19 cellular contexts compared by ENCODE assay signal in the genomic region with DNA sequence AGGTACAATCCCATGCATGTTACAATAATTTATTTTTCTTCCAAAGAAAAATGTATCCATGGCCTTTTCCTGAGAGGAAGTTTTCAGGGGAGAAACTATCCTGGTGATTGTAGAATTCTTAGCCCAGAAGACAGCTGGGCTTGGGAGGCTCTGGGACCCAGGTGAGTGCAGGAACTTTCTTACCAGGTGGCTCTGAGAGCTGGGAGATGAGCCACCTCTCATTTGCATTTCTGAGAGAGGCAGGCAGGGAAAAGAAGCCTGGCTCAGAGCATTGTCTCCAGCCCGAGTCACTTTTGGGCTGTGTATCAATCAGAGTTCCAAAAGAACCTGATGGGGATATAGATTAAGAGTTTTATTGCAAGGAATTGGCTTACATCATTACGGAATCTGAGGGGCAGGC.
"Had no signal": no experiment of that assay in that cellular context is flagged by ENCODE, and none has a peak within 500 bp of the region (broad histone marks: within the 10 kb centered on the region; RNA-seq: fewer than 3 reads in every experiment).

No MANE protein-coding gene starts in this region.

- ATAC-seq: activated T-cell treated with anti-CD3 and anti-CD28 coated beads, Interleukin-2, amount 50 U/mL, for 72 hours; naive thymus-derived CD4-positive, alpha-beta T cell; pancreas; right lobe of liver had no signal

- H3K27me3 ChIP-seq: brain microvascular endothelial cell, colonic mucosa, neutrophil, pancreas, right lobe of liver, upper lobe of left lung had no signal

- H3K27ac ChIP-seq: brain microvascular endothelial cell, colonic mucosa, neutrophil, pancreas, right lobe of liver, thoracic aorta, upper lobe of left lung had no signal

- H3K9me3 ChIP-seq: colonic mucosa, neutrophil, pancreas, right lobe of liver, thoracic aorta, upper lobe of left lung had no signal

- H3K4me1 ChIP-seq: colonic mucosa, pancreas, right lobe of liver, upper lobe of left lung had no signal

- H3K4me3 ChIP-seq: colonic mucosa, pancreas, right lobe of liver, smooth muscle cell, thoracic aorta, upper lobe of left lung had no signal

- DNase-seq: activated CD4-positive, alpha-beta T cell treated with anti-CD3 and anti-CD28 coated beads, Interleukin-2, amount 50 U/mL, for 1 hour; activated CD4-positive, CD25-positive, alpha-beta regulatory T cell treated with anti-CD3 and anti-CD28 coated beads, Interleukin-2, amount 50 U/mL, for 72 hours; activated CD8-positive, alpha-beta memory T cell treated with anti-CD3 and anti-CD28 coated beads, Interleukin-2, amount 50 U/mL, for 4 hours; activated effector memory CD4-positive, alpha-beta T cell treated with anti-CD3 and anti-CD28 coated beads, Interleukin-2, amount 50 U/mL, for 16 hours; activated naive CD4-positive, alpha-beta T cell treated with anti-CD3 and anti-CD28 coated beads, Interleukin-2, amount 50 U/mL, for 16 hours; activated T-cell treated with anti-CD3 and anti-CD28 coated beads, Interleukin-2, amount 50 U/mL, for 72 hours; aorta; brain microvascular endothelial cell; colonic mucosa; head of caudate nucleus; mesenchymal stem cell; naive thymus-derived CD4-positive, alpha-beta T cell; pancreas; right lobe of liver; stimulated activated CD4-positive, alpha-beta T cell treated with anti-CD3 and anti-CD28 coated beads, Interleukin-4, amount 100 ng/mL, for 1 hour; upper lobe of left lung had no signal

- H3K36me3 ChIP-seq: brain microvascular endothelial cell, colonic mucosa, neutrophil, pancreas, right lobe of liver, thoracic aorta, upper lobe of left lung had no signal

- H3K4me2 ChIP-seq: smooth muscle cell had no signal
